ENCODE assay signal across 9 cellular contexts in genomic region chr12:20367731-20368652, GRCh38. TPM values are rescaled to one million over a fixed set of nuclear protein-coding genes. Genes with fewer than 3 reads are reported as not detected.
A peak's percentile ranks its signal among the peaks of the same experiment; 100 is the strongest.
DNase-seq lines count a peak whose midpoint lies in the region; ATAC-seq, FAIRE-seq and TF ChIP-seq lines count a peak whose summit lies in the region.
"Had no signal": no experiment of that assay in that cellular context is flagged by ENCODE, and none has a peak within 500 bp of the region (broad histone marks: within the 10 kb centered on the region; RNA-seq: fewer than 3 reads in every experiment).

Gene PDE3A (plus strand): TSS chr12:20368537. CDS start chr12:20369285, 748 bp downstream.

- TF ChIP-seq RAD21 in H1 (IDR thresholded peaks at IDR 0.05 in 1 of 2, conservative IDR thresholded peaks at IDR 0.05 in 1 of 2; ENCODE audit: low read depth in 2 of 2, low read length in 2 of 2) (peak; percentile 32 to 46; a peak in 3 of 4 replicates), liver (IDR thresholded peaks at IDR 0.05) (no peak)

- H2BK120ac ChIP-seq in H1 (replicated peaks; ENCODE audit: low read depth, low read length): no peak within 1 kb of the TSS

- H2AK5ac ChIP-seq in H1 (ENCODE audit: low read depth, low read length): no peak within 1 kb of the TSS

- POLR2A ChIA-PET in H1 (lab: Charles Lee; ENCODE audit: partially characterized antibody): interaction anchor here (0.5 to 2.0 kb wide), 6 partner anchors 11 to 598 kb away, joined by 3 to 9 read pairs (median 4); no protein-coding TSS in a partner anchor

- no peaks in the 10 kb centered on the region for H3K9me3 Mint-ChIP-seq in T-helper 2 cell treated with Interferon-gamma antibody and Interleukin-4, amounts not matched to agents 5 μg/mL and 100 μg/mL, for 36 hours

- no peak for TF ChIP-seq EP300 in H1 (IDR thresholded peaks at IDR 0.05; ENCODE audit: borderline replicate concordance in 1 of 2, low read depth in 2 of 2, low read length in 2 of 2)
- TF ChIP-seq EP300 in stomach (IDR thresholded peaks at IDR 0.05): no peak

- H3K9ac ChIP-seq in H1 (replicated peaks in 1 of 4; ENCODE audit: extremely low read depth in 1 of 4, low read depth in 3 of 4, low read length in 3 of 4) (peak within 1 kb of the TSS; percentile 3 to 53 (median 28); a peak in 6 of 7 replicates), liver (ENCODE audit: low read depth in 1 of 2, low read length in 2 of 2) (no peak within 1 kb of the TSS)

- H3K4me1 Mint-ChIP-seq in T-helper 2 cell treated with Interferon-gamma antibody and Interleukin-4, amounts not matched to agents 5 μg/mL and 100 μg/mL, for 36 hours (ENCODE audit: low read depth): no peaks in the 10 kb centered on the region

- no peak for TF ChIP-seq CTCF in RWPE2 (IDR thresholded peaks at IDR 0.05; ENCODE audit: poor library complexity, severe bottlenecking)
- peak; percentile 17 to 31 (median 31) for TF ChIP-seq CTCF in H1 (IDR thresholded peaks at IDR 0.05; ENCODE audit: control extremely low read depth in 1 of 3, insufficient read depth in 1 of 3, low read depth in 1 of 3, low read length in 3 of 3)
- no peak for TF ChIP-seq CTCF in liver (IDR thresholded peaks at IDR 0.05; ENCODE audit: low read depth, low read length, missing input control)
- no peak for TF ChIP-seq CTCF in stomach (IDR thresholded peaks at IDR 0.05)

- H3K4me3 Mint-ChIP-seq in T-helper 2 cell treated with Interferon-gamma antibody and Interleukin-4, amounts not matched to agents 5 μg/mL and 100 μg/mL, for 36 hours: peak within 1 kb of the TSS; percentile 34

- H2BK15ac ChIP-seq in H1 (ENCODE audit: low read length): no peak within 1 kb of the TSS

- FAIRE-seq in H1 (lab: Jason Lieb, UNC): peak; percentile 62
- FAIRE-seq: G401.6 had no signal

- H3K27me3 ChIP-seq in RWPE2 (ENCODE audit: insufficient read depth, poor library complexity, severe bottlenecking) (peaks cover 39% of the 10 kb centered on the region), H1 (replicated peaks in 1 of 4; ENCODE audit: control insufficient read depth in 3 of 4, extremely low read depth in 1 of 4, insufficient read depth in 3 of 4, low read length in 3 of 4) (no peaks in the 10 kb centered on the region), liver (ENCODE audit: control insufficient read depth in 4 of 4, insufficient read depth in 4 of 4, low read length in 3 of 4) (peaks cover 0 to 17% (median 5%) of the 10 kb centered on the region in 4 donors), stomach (peaks cover 0 to 51% (median 24%) of the 10 kb centered on the region in 3 donors)

- 2% methylated on average over 25 of the region's 26 CpGs; no CpG with 5 or more reads in 1 of the 2 experiments for WGBS in H1 (ENCODE audit: extremely low coverage in 1 of 2, insufficient coverage in 1 of 2, insufficient read length in 1 of 2, insufficient replicate concordance in 2 of 2, low coverage in 1 of 2, low lambda C conversion rate in 2 of 2, missing lambda C conversion rate in 1 of 2), 2 experiments
- WGBS in liver: 4% methylated on average over 26 of the region's 26 CpGs
- 1 to 2% (median 1%) methylated on average over 26 of the region's 26 CpGs for WGBS in stomach, 5 donors

- H4K8ac ChIP-seq in H1 (ENCODE audit: extremely low read depth, insufficient read depth, low read length): peak within 1 kb of the TSS; percentile 14; the same call in 1 of the 2 replicates

- TF ChIP-seq POLR2A in H1 (IDR thresholded peaks at IDR 0.05; ENCODE audit: control extremely low read depth in 1 of 2, low read depth in 2 of 2, low read length in 2 of 2) (no peak), stomach (IDR thresholded peaks at IDR 0.05) (no peak)

- H3K36me3 Mint-ChIP-seq in T-helper 2 cell treated with Interferon-gamma antibody and Interleukin-4, amounts not matched to agents 5 μg/mL and 100 μg/mL, for 36 hours (ENCODE audit: low read depth): no peaks in the 10 kb centered on the region

- peak; percentile 70 for ATAC-seq in RWPE2 (ENCODE audit: low read depth)

- H2AFZ ChIP-seq in H1 (ENCODE audit: low read length): peak within 1 kb of the TSS; percentile 97

- no peak within 1 kb of the TSS for H4K5ac ChIP-seq in H1 (ENCODE audit: insufficient read length, low read depth, low read length)

- peak within 1 kb of the TSS; percentile 40 for H3K56ac ChIP-seq in H1 (replicated peaks; ENCODE audit: insufficient read length, low read depth, low read length)

- no peak within 1 kb of the TSS for H4K91ac ChIP-seq in H1 (replicated peaks; ENCODE audit: insufficient read length, low read length)

- peaks cover 46% of the 10 kb centered on the region for H3K27me3 Mint-ChIP-seq in T-helper 2 cell treated with Interferon-gamma antibody and Interleukin-4, amounts not matched to agents 5 μg/mL and 100 μg/mL, for 36 hours (ENCODE audit: low read depth)

- H3K23me2 ChIP-seq in H1 (ENCODE audit: low read depth, low read length): peaks cover 15% of the 10 kb centered on the region; the same call in 1 of the 2 replicates

- H3K4me3 ChIP-seq in RWPE2 (ENCODE audit: severe bottlenecking): peak within 1 kb of the TSS; percentile 15
- H3K4me3 ChIP-seq in H1 (ENCODE audit: extremely low read depth in 1 of 4, insufficient read depth in 2 of 4, low read depth in 3 of 4, low read length in 4 of 4): peak within 1 kb of the TSS; percentile 77 to 91 (median 86)
- H3K4me3 ChIP-seq in liver (ENCODE audit: low read depth in 1 of 3, low read length in 3 of 3): peak within 1 kb of the TSS; percentile 32 to 52 (median 41)
- peak within 1 kb of the TSS; percentile 58 to 71 (median 62) for H3K4me3 ChIP-seq in stomach

- intact Hi-C loops in stomach (cut with DNase I; ENCODE audit: low total_unique reads): no loop called here

- no peak for DNase-seq in T-helper 2 cell treated with Interferon-gamma antibody and Interleukin-4, amounts not matched to agents 5 μg/mL and 100 μg/mL, for 36 hours (ENCODE audit: low spot score)
- DNase-seq in T-helper 2 cell: no peak
- DNase-seq in RWPE2 (ENCODE audit: low spot score): no peak
- peak; percentile 44 to 75 for DNase-seq in H1 (ENCODE audit: low read depth in 1 of 2, low spot score in 2 of 2)
- no peak for DNase-seq in stomach
- no peak for DNase-seq in NK-92 (lab: John Stamatoyannopoulos, UW; ENCODE audit: unreplicated experiment)
- DNase-seq in GF-D8 (lab: John Stamatoyannopoulos, UW): no peak

- no peaks in the 10 kb centered on the region for H3K36me3 ChIP-seq in RWPE2 (ENCODE audit: low read depth)
- H3K36me3 ChIP-seq in H1 (ENCODE audit: control insufficient read depth in 2 of 4, insufficient read depth in 4 of 4, low read length in 3 of 4): no peaks in the 10 kb centered on the region
- no peaks in the 10 kb centered on the region for H3K36me3 ChIP-seq in liver (ENCODE audit: control insufficient read depth in 4 of 4, insufficient read depth in 3 of 4, low read depth in 1 of 4, low read length in 3 of 4)
- no peaks in the 10 kb centered on the region for H3K36me3 ChIP-seq in stomach

- H3K9me3 ChIP-seq in RWPE2 (ENCODE audit: severe bottlenecking): no peaks in the 10 kb centered on the region
- no peaks in the 10 kb centered on the region for H3K9me3 ChIP-seq in H1 (ENCODE audit: insufficient read depth in 2 of 2, low read depth in 1 of 2, low read length in 1 of 2)
- no peaks in the 10 kb centered on the region for H3K9me3 ChIP-seq in liver (ENCODE audit: control insufficient read depth in 4 of 4, low read length in 3 of 4)
- H3K9me3 ChIP-seq in stomach: no peaks in the 10 kb centered on the region

- H3K4ac ChIP-seq in H1 (replicated peaks; ENCODE audit: insufficient read length, low read depth, low read length): no peak within 1 kb of the TSS

- CTCF ChIA-PET in H1 (lab: Charles Lee; ENCODE audit: partially characterized antibody): interaction anchor here (0.6 to 1.1 kb wide), 2 partner anchors 37 to 112 kb away, joined by 3 to 4 read pairs; no protein-coding TSS in a partner anchor

- H3K79me1 ChIP-seq in H1 (ENCODE audit: low read depth, low read length): no peaks in the 10 kb centered on the region

- no peak within 1 kb of the TSS for H2BK20ac ChIP-seq in H1 (ENCODE audit: low read length)

- H3K4me2 ChIP-seq in H1 (ENCODE audit: insufficient read depth in 1 of 2, low read depth in 2 of 2, low read length in 2 of 2): peak within 1 kb of the TSS; percentile 96

- no peak within 1 kb of the TSS for H3K23ac ChIP-seq in H1 (ENCODE audit: insufficient read length)

- H2BK5ac ChIP-seq in H1 (ENCODE audit: low read depth, low read length): no peak within 1 kb of the TSS; the same call in 1 of the 2 replicates

- no peak within 1 kb of the TSS for H3K27ac Mint-ChIP-seq in T-helper 2 cell treated with Interferon-gamma antibody and Interleukin-4, amounts not matched to agents 5 μg/mL and 100 μg/mL, for 36 hours

- no peaks in the 10 kb centered on the region for H3K79me2 ChIP-seq in H1 (ENCODE audit: control insufficient read depth in 1 of 2, insufficient read depth in 2 of 2, low read length in 2 of 2)

- no peak within 1 kb of the TSS for H3K14ac ChIP-seq in H1 (ENCODE audit: insufficient read length)

- no peaks in the 10 kb centered on the region for H4K20me1 ChIP-seq in H1 (replicated peaks in 1 of 2; ENCODE audit: control insufficient read depth in 1 of 2, insufficient read depth in 2 of 2, low read length in 2 of 2)

- H3K4me1 ChIP-seq in RWPE2 (ENCODE audit: insufficient read depth, poor library complexity, severe bottlenecking) (no peaks in the 10 kb centered on the region), H1 (replicated peaks in 1 of 4; ENCODE audit: control insufficient read depth in 3 of 4, insufficient read depth in 4 of 4, low read length in 3 of 4) (peaks cover 0 to 6% (median 2%) of the 10 kb centered on the region in 4 experiments; a peak in 2 of 7 replicates), liver (ENCODE audit: control insufficient read depth in 4 of 4, insufficient read depth in 4 of 4, low read length in 3 of 4) (peaks cover 0 to 25% (median 21%) of the 10 kb centered on the region in 4 donors), stomach (peaks cover 4 to 28% (median 22%) of the 10 kb centered on the region in 4 donors)

- no peak within 1 kb of the TSS for H2BK12ac ChIP-seq in H1 (ENCODE audit: low read depth, low read length)

- peak within 1 kb of the TSS; percentile 93 for H3K18ac ChIP-seq in H1 (ENCODE audit: extremely low read depth, low read length)

- H3K27ac ChIP-seq in RWPE2 (ENCODE audit: poor library complexity, severe bottlenecking): no peak within 1 kb of the TSS
- no peak within 1 kb of the TSS for H3K27ac ChIP-seq in H1 (ENCODE audit: low read depth, low read length)
- H3K27ac ChIP-seq in liver (ENCODE audit: low read depth in 1 of 2, low read length in 2 of 2): peak within 1 kb of the TSS; percentile 75 to 77
- peak within 1 kb of the TSS; percentile 64 to 90 (median 82) for H3K27ac ChIP-seq in stomach

RNA-seq across cellular contexts. Expression of gene PDE3A, which starts in this region (rescaled TPM):
- total RNA-seq in H1 (2021; fragmentation: NEBNext Ultra II Directional; extraction: Animal tissue kit (Norgen Biotek cat#: 25700)): 3.3 and 3.4 TPM in 2 replicates
- polyA plus RNA-seq in H1 (2011; rRNA removed) (0.91 and 1.4 TPM in 2 replicates), liver (under 1 TPM; 0.50 to 0.75 TPM), stomach (1 to 10 TPM in 1 of 3 donors, under 1 TPM in 2; 0.19 to 2.2 (median 0.31) TPM)
- 1.4 TPM for polyA plus RNA-seq in H1 (2011; cell fraction: cytosol; rRNA removed)
- 1.3 TPM for polyA plus RNA-seq in H1 (2011; cell fraction: nucleus; rRNA removed)
- polyA plus RNA-seq in H1 (2012, experiment 1 of 2): 1.4 to 2.6 TPM (median 1.7 TPM) in 4 replicates
- 0.10 TPM for polyA plus RNA-seq in H1 (2012, experiment 2 of 2)
- polyA plus RNA-seq in H1 (2013, experiment 1 of 2): 1.7 TPM
- polyA plus RNA-seq in H1 (2013, experiment 2 of 2): 1.7 TPM
- polyA minus RNA-seq in H1 (2011; rRNA and poly(A)+ RNA removed): 8.4 and 11.5 TPM in 2 replicates
- polyA minus RNA-seq in H1 (2011; cell fraction: cytosol; rRNA and poly(A)+ RNA removed): 5.0 TPM
- 9.2 TPM for polyA minus RNA-seq in H1 (2011; cell fraction: nucleus; rRNA and poly(A)+ RNA removed)
- total RNA-seq in liver (1 to 10 TPM; 3.7 to 3.8 TPM), stomach (10 to 100 TPM in 4 of 5 donors, 1 to 10 TPM in 1; 4.6 to 50.9 (median 44.6) TPM)

Comparison
In these comparisons a context has a peak if more than half of its experiments do, and no peak if none do; other contexts are left out.
1. DNase-seq: peak in H1 (2 of 2); none in T-helper 2 cell treated with Interferon-gamma antibody and Interleukin-4, amounts not matched to agents 5 μg/mL and 100 μg/mL, for 36 hours (single experiment), T-helper 2 cell (0 of 5), RWPE2 (single experiment), stomach (single experiment), NK-92 (single experiment) and GF-D8 (single experiment).
2. H3K27ac ChIP-seq: peak in liver (2 of 2) and stomach (5 of 5); none in RWPE2 (single experiment) and H1 (single experiment).
3. H3K4me3 ChIP-seq: peak in every context shown above with its lines; median percentile 86 in H1; 62 in stomach; 41 in liver; 15 in RWPE2.
4. CTCF ChIP-seq: peak in H1 (3 of 3); none in RWPE2 (single experiment), liver (single experiment) and stomach (0 of 7).
5. H3K9ac ChIP-seq: peak in H1 (4 of 4); none in liver (0 of 2).